ENCODE assay signal across 1 cellular context in the genomic region with DNA sequence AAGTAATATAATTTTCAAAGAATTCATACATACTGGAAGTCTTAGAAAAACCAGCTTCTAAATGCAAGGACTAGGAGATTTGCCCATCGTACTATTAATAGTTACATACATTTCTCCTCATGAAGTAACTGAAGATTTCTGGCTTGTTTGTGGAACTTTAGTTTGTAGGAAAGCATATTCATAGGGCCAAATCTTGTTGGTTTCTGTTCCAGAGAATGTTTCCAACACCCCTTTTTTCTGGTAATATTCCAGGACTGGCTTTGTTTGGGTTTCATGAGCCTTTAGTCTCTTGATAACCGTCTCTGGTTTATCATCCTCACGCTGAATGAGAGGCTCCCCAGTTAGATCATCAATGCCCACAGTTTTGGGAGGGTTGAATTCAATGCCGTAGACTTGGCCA.
TF ChIP-seq lines count a peak whose summit lies in the region.

No MANE protein-coding gene starts in this region.

TF ChIP-seq in GM23338, 12 proteins besides CTCF, POLR2A, EP300 and RAD21 (continued from another document):
- TF ChIP-seq ZNF462 (CRISPR knock-in tag; IDR thresholded peaks at IDR 0.05) (no peak), ZNF331 (CRISPR knock-in tag; IDR thresholded peaks at IDR 0.05; ENCODE audit: low read depth) (no peak), STAT1 (IDR thresholded peaks at IDR 0.05; ENCODE audit: unreplicated experiment) (no peak), REST (IDR thresholded peaks at IDR 0.05; ENCODE audit: unreplicated experiment) (no peak), NANOG (IDR thresholded peaks at IDR 0.05; ENCODE audit: borderline replicate concordance) (no peak), CREB1 (CRISPR knock-in tag; IDR thresholded peaks at IDR 0.05; ENCODE audit: low read depth) (no peak), POLR2AphosphoS5 (IDR thresholded peaks at IDR 0.05; ENCODE audit: low read depth) (no peak), EZH2 (IDR thresholded peaks at IDR 0.05; ENCODE audit: low read depth, unreplicated experiment) (no peak), ETS1 (IDR thresholded peaks at IDR 0.05) (no peak)
